In the genomic region with DNA sequence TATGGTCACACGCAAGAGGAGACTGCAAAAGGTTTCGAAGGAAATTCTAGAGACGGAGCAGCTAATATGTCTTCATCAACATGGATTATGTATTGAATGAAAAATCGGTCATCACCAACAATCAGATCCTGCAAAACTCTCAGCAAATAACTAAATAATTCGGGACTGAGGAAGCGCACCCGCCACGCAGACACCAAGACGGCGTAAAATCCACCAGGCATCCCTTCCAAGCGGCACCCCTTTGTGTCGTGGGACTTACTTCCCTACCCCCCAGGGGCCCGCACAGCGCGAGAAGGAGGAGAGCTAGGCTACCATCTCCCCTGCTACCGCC, we compare ENCODE assay signal across 8 cellular contexts. TPM values are rescaled to one million over a fixed set of nuclear protein-coding genes. Genes with fewer than 3 reads are reported as not detected.
DNase-seq lines count a peak whose midpoint lies in the region; ATAC-seq and TF ChIP-seq lines count a peak whose summit lies in the region.

No MANE protein-coding gene starts in this region.

- POLR2A ChIA-PET in activated CD8-positive, alpha-beta T cell treated with anti-CD3 and anti-CD28 coated beads for 36 hours (lab: Charles Lee): interaction anchor here (0.8 to 3.4 kb wide), 13 partner anchors 9 to 75 kb away, joined by 3 to 27 read pairs (median 3); a partner anchor contains a TSS

- no peaks in the 10 kb centered on the region for H3K27me3 ChIP-seq in cardiac muscle cell

- peak overlapping the region; percentile 85 for H3K27ac ChIP-seq in cardiac muscle cell

- CTCF ChIA-PET in activated CD8-positive, alpha-beta T cell treated with anti-CD3 and anti-CD28 coated beads for 36 hours (lab: Charles Lee): interaction anchor here (0.7 to 3.7 kb wide), 25 partner anchors 8 to 210 kb away, joined by 3 to 20 read pairs (median 3); a partner anchor contains a TSS

- peaks cover 32% of the 10 kb centered on the region for H3K4me1 ChIP-seq in cardiac muscle cell (ENCODE audit: low read depth)

- TF ChIP-seq CTCF in activated CD8-positive, alpha-beta T cell treated with anti-CD3 and anti-CD28 coated beads for 36 hours (IDR thresholded peaks at IDR 0.05): peak; percentile 65
- TF ChIP-seq CTCF in cardiac muscle cell (IDR thresholded peaks at IDR 0.05; ENCODE audit: low read depth, low read length) (no peak), retinal pigment epithelial cell (conservative IDR thresholded peaks at IDR 0.05; ENCODE audit: low read depth, low read length) (no peak)

- DNase-seq in activated CD8-positive, alpha-beta memory T cell treated with anti-CD3 and anti-CD28 coated beads for 48 hours (ENCODE audit: low read depth in 2 of 3, low spot score in 2 of 3): peak in 2 of 3 experiments; percentile 50 to 51
- no peak for DNase-seq in activated CD8-positive, alpha-beta memory T cell treated with anti-CD3 and anti-CD28 coated beads for 24 hours
- no peak for DNase-seq in activated CD8-positive, alpha-beta T cell treated with anti-CD3 and anti-CD28 coated beads for 36 hours
- DNase-seq in cardiac muscle cell (ENCODE audit: low read depth in 1 of 2, low spot score in 1 of 2) (no peak), retinal pigment epithelial cell (ENCODE audit: low read depth) (no peak), DMS79 (lab: John Stamatoyannopoulos, UW) (no peak), mucosa of gallbladder (ENCODE audit: low spot score) (no peak)

- H3K9me3 ChIP-seq in cardiac muscle cell (ENCODE audit: low read depth): no peaks in the 10 kb centered on the region

- H3K9me3 Mint-ChIP-seq in activated CD8-positive, alpha-beta T cell treated with anti-CD3 and anti-CD28 coated beads for 36 hours: no peaks in the 10 kb centered on the region

- H3K4me3 ChIP-seq in cardiac muscle cell (peak overlapping the region; percentile 77), retinal pigment epithelial cell (ENCODE audit: low read length) (peak overlapping the region; percentile 89)

- peaks cover 17% of the 10 kb centered on the region for H3K36me3 Mint-ChIP-seq in activated CD8-positive, alpha-beta T cell treated with anti-CD3 and anti-CD28 coated beads for 36 hours (ENCODE audit: low read depth)

- H3K4me1 Mint-ChIP-seq in activated CD8-positive, alpha-beta T cell treated with anti-CD3 and anti-CD28 coated beads for 36 hours (ENCODE audit: low read depth): peaks cover 53% of the 10 kb centered on the region

- intact Hi-C loops in activated CD8-positive, alpha-beta T cell treated with anti-CD3 and anti-CD28 coated beads for 36 hours (cut with micrococcal nuclease): loop anchor here (5.0 kb wide), 2 partner anchors 36 to 66 kb away; no protein-coding TSS in a partner anchor

- H3K27ac Mint-ChIP-seq in activated CD8-positive, alpha-beta T cell treated with anti-CD3 and anti-CD28 coated beads for 36 hours: peak overlapping the region; percentile 93

- H3K27me3 Mint-ChIP-seq in activated CD8-positive, alpha-beta T cell treated with anti-CD3 and anti-CD28 coated beads for 36 hours: no peaks in the 10 kb centered on the region

- ATAC-seq in HG03064 (IDR thresholded peaks at IDR 0.05; ENCODE audit: low read depth, unreplicated experiment): peak; percentile 27
- peak; percentile 57 for ATAC-seq in activated CD8-positive, alpha-beta T cell treated with anti-CD3 and anti-CD28 coated beads for 36 hours

- H3K4me3 Mint-ChIP-seq in activated CD8-positive, alpha-beta T cell treated with anti-CD3 and anti-CD28 coated beads for 36 hours: peak overlapping the region; percentile 82

- no peaks in the 10 kb centered on the region for H3K36me3 ChIP-seq in cardiac muscle cell

RNA-seq across cellular contexts. Expression of a gene that starts 0.7 kb away (rescaled TPM):
- 1 to 10 TPM; 5.3 to 6.2 TPM for total RNA-seq in activated CD8-positive, alpha-beta T cell treated with anti-CD3 and anti-CD28 coated beads for 36 hours
- total RNA-seq in cardiac muscle cell: 16.3 and 24.5 TPM in 2 replicates
- 42.2 and 47.3 TPM in 2 replicates for polyA plus RNA-seq in cardiac muscle cell
- 11.1 TPM for total RNA-seq in mucosa of gallbladder

RNA-seq across cellular contexts. Expression of a gene that starts 1.0 kb away (rescaled TPM):
- total RNA-seq in activated CD8-positive, alpha-beta T cell treated with anti-CD3 and anti-CD28 coated beads for 36 hours: 10 to 100 TPM; 12.8 to 16.3 TPM
- total RNA-seq in cardiac muscle cell (10.5 and 14.2 TPM in 2 replicates), mucosa of gallbladder (6.4 TPM)
- polyA plus RNA-seq in cardiac muscle cell: 18.6 and 26.1 TPM in 2 replicates

RNA-seq across cellular contexts. Expression of a gene that starts 30.3 kb away (rescaled TPM):
- 10 to 100 TPM; 11.4 to 12.7 TPM for total RNA-seq in activated CD8-positive, alpha-beta T cell treated with anti-CD3 and anti-CD28 coated beads for 36 hours
- total RNA-seq in cardiac muscle cell: 40.6 and 43.9 TPM in 2 replicates
- polyA plus RNA-seq in cardiac muscle cell: 14.2 and 17.1 TPM in 2 replicates
- 58.1 TPM for total RNA-seq in mucosa of gallbladder

Comparison
In these comparisons a context has a peak if more than half of its experiments do, and no peak if none do; other contexts are left out.
1. DNase-seq: peak in activated CD8-positive, alpha-beta memory T cell treated with anti-CD3 and anti-CD28 coated beads for 48 hours (2 of 3); none in activated CD8-positive, alpha-beta memory T cell treated with anti-CD3 and anti-CD28 coated beads for 24 hours (single experiment), activated CD8-positive, alpha-beta T cell treated with anti-CD3 and anti-CD28 coated beads for 36 hours (single experiment), cardiac muscle cell (0 of 2), retinal pigment epithelial cell (single experiment), DMS79 (single experiment) and mucosa of gallbladder (single experiment).